9 cellular contexts compared by ENCODE assay signal in the genomic region with DNA sequence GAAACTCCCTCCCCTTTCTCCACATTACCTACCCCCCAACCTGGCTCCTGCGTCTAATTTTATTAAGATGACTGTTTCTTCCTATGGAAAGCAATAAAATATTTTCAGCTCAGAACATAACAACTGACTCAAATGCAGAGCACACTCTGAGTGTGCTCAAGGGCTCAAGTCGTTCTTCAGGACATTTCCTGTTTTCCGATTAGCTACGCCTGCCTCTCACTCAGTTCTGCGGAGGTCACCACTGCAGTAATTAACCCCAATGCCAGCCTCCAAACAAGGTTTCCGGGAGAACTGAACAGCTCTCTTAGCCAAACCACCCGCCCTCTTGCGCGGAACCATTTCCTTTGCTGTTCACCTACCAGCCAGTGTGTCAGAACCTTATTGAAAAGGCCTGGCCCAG. TPM values are rescaled to one million over a fixed set of nuclear protein-coding genes. Genes with fewer than 3 reads are reported as not detected.
DNase-seq lines count a peak whose midpoint lies in the region; ATAC-seq and TF ChIP-seq lines count a peak whose summit lies in the region.
"Had no signal": no experiment of that assay in that cellular context is flagged by ENCODE, and none has a peak within 500 bp of the region (broad histone marks: within the 10 kb centered on the region; RNA-seq: fewer than 3 reads in every experiment).

No MANE protein-coding gene starts in this region.

- in situ Hi-C loops in ACHN (cut with HindIII; ENCODE audit: low pct_ligation_motif_present, low pct_unique_long_range_greater_than_20kb, low sequenced_read_pairs): no loop called here

- no peak for TF ChIP-seq CTCF in smooth muscle cell (IDR thresholded peaks at IDR 0.05; ENCODE audit: borderline replicate concordance, insufficient read depth, poor library complexity, severe bottlenecking)

- H3K27me3 ChIP-seq in smooth muscle cell (ENCODE audit: low read depth): no peaks in the 10 kb centered on the region

- peaks cover 21% of the 10 kb centered on the region for H3K4me1 ChIP-seq in smooth muscle cell (ENCODE audit: low read depth)

- TF ChIP-seq POLR2A in GM18505 (IDR thresholded peaks at IDR 0.05; ENCODE audit: borderline replicate concordance, extremely low read depth, insufficient read depth, insufficient read length): no peak

- peaks cover 67% of the 10 kb centered on the region for H3K79me2 ChIP-seq in smooth muscle cell (ENCODE audit: low read depth)

- no peak overlapping the region for H3K4me3 ChIP-seq in smooth muscle cell

- H2AFZ ChIP-seq in smooth muscle cell (ENCODE audit: low read depth): no peak overlapping the region

- H3K4me2 ChIP-seq in smooth muscle cell: peak overlapping the region; percentile 59

- H3K27ac ChIP-seq in smooth muscle cell (ENCODE audit: low read depth): peak overlapping the region; percentile 97

- H3K9me3 ChIP-seq in smooth muscle cell (replicated peaks; ENCODE audit: low read depth): no peaks in the 10 kb centered on the region

- ATAC-seq in GM18505 (IDR thresholded peaks at IDR 0.05; ENCODE audit: unreplicated experiment): no peak
- ATAC-seq in HG02870 (IDR thresholded peaks at IDR 0.05; ENCODE audit: unreplicated experiment): no peak

- H3F3A ChIP-seq in smooth muscle cell (ENCODE audit: low read depth): peaks cover 33% of the 10 kb centered on the region

- H4K20me1 ChIP-seq in smooth muscle cell (ENCODE audit: low read depth): no peaks in the 10 kb centered on the region

- no peaks in the 10 kb centered on the region for H3K36me3 ChIP-seq in smooth muscle cell (ENCODE audit: low read depth)

- DNase-seq in H4 (ENCODE audit: low spot score): peak; percentile 60
- DNase-seq in RPMI7951 (ENCODE audit: low read depth): peak; percentile 72
- DNase-seq in dermis microvascular lymphatic vessel endothelial cell (ENCODE audit: low read depth in 2 of 2): peak; percentile 61 to 99
- DNase-seq in smooth muscle cell (lab: John Stamatoyannopoulos, UW; ENCODE audit: unreplicated experiment): no peak
- DNase-seq in ACHN: no peak
- DNase-seq in NCI-H146 treated with DMSO at 0.1 percent for 48 hours (lab: John Stamatoyannopoulos, UW; ENCODE audit: unreplicated experiment): no peak
- DNase-seq: NCI-H446 had no signal

- WGBS in smooth muscle cell (ENCODE audit: low lambda C conversion rate): 58% methylated on average over 9 of the region's 9 CpGs

- H3K9ac ChIP-seq in smooth muscle cell (ENCODE audit: low read depth): peak overlapping the region; percentile 37

RNA-seq across cellular contexts. Expression of a gene that starts 19.3 kb away (rescaled TPM):
- 30.2 and 31.1 TPM in 2 replicates for total RNA-seq in H4 (2014; rRNA removed; shearing (Covaris generic))
- 46.2 and 57.1 TPM in 2 replicates for total RNA-seq in RPMI7951 (2014; rRNA removed; shearing (Covaris generic))
- total RNA-seq in dermis microvascular lymphatic vessel endothelial cell: 119 and 180 TPM in 2 replicates
- 99.5 and 99.6 TPM in 2 replicates for total RNA-seq in smooth muscle cell
- 29.6 and 45.1 TPM in 2 replicates for polyA plus RNA-seq in smooth muscle cell

RNA-seq across cellular contexts. Expression of a gene that starts 33.5 kb away (rescaled TPM):
- 62.2 and 69.9 TPM in 2 replicates for total RNA-seq in H4 (2014; rRNA removed; shearing (Covaris generic))
- 102 and 132 TPM in 2 replicates for total RNA-seq in RPMI7951 (2014; rRNA removed; shearing (Covaris generic))
- total RNA-seq in dermis microvascular lymphatic vessel endothelial cell (11.6 and 37.1 TPM in 2 replicates), smooth muscle cell (6.5 and 9.3 TPM in 2 replicates)
- polyA plus RNA-seq in smooth muscle cell: 5.4 and 6.8 TPM in 2 replicates

Comparison
In these comparisons a context has a peak if more than half of its experiments do, and no peak if none do; other contexts are left out.
1. DNase-seq: peak in H4 (single experiment), RPMI7951 (single experiment) and dermis microvascular lymphatic vessel endothelial cell (2 of 2); none in smooth muscle cell (single experiment), ACHN (single experiment) and NCI-H146 treated with DMSO at 0.1 percent for 48 hours (single experiment).